Comparison of ENCODE assay signal across 1 cellular context in the genomic region with DNA sequence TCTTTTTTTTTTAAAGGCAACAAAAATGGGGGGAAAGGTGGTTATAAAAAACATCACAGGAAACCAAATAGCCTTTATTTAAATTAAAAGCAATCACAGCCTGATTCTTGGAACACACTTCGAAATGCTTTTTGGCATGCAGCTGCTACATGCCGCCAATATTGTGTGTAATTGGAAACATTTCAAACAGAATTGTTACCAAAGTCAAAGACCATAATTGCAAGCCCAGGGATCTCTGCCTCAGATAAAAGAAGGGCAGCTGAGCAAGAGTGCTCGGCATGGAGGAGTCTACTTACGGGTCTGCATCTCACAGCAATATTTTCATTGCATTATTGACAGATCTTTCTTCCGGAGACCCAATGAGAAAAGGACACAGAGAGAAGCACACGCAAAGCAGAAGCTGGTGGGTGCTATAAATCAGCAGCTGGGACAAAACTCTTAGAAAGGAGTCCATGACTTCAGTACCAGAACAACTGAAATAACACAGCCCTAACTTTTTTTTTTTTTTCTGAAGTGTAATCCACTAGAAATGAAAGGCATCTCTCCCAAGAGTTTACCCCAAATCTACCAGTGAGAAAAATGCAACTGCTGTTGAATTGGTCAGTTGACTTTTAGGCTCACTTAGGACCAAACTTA.
TF ChIP-seq lines count a peak whose summit lies in the region.

No MANE protein-coding gene starts in this region.

TF ChIP-seq in IMR-90, 13 proteins besides CTCF, POLR2A, EP300 and RAD21 (continued from another document):
- TF ChIP-seq, protein P1, sequence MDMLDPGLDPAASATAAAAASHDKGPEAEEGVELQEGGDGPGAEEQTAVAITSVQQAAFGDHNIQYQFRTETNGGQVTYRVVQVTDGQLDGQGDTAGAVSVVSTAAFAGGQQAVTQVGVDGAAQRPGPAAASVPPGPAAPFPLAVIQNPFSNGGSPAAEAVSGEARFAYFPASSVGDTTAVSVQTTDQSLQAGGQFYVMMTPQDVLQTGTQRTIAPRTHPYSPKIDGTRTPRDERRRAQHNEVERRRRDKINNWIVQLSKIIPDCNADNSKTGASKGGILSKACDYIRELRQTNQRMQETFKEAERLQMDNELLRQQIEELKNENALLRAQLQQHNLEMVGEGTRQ (IDR thresholded peaks at IDR 0.05; ENCODE audit: low read depth, low read length), result no peak
- no peak for TF ChIP-seq CEBPB (IDR thresholded peaks at IDR 0.05; ENCODE audit: low read depth, low read length)
- TF ChIP-seq ELK1 (IDR thresholded peaks at IDR 0.05; ENCODE audit: borderline replicate concordance, low read depth, low read length), result no peak
- no peak for TF ChIP-seq BHLHE40 (IDR thresholded peaks at IDR 0.05; ENCODE audit: low read depth, low read length)
- TF ChIP-seq CHD1 (IDR thresholded peaks at IDR 0.05; ENCODE audit: low read depth, low read length), result no peak
- no peak for TF ChIP-seq FOS (IDR thresholded peaks at IDR 0.05; ENCODE audit: low read depth, low read length)
- no peak for TF ChIP-seq RCOR1 (IDR thresholded peaks at IDR 0.05; ENCODE audit: insufficient replicate concordance, low read length)
- no peak for TF ChIP-seq MXI1 (IDR thresholded peaks at IDR 0.05; ENCODE audit: borderline replicate concordance, low read depth, low read length)
- TF ChIP-seq SMC3 (IDR thresholded peaks at IDR 0.05; ENCODE audit: low read depth, low read length), result no peak
